In the genomic region with DNA sequence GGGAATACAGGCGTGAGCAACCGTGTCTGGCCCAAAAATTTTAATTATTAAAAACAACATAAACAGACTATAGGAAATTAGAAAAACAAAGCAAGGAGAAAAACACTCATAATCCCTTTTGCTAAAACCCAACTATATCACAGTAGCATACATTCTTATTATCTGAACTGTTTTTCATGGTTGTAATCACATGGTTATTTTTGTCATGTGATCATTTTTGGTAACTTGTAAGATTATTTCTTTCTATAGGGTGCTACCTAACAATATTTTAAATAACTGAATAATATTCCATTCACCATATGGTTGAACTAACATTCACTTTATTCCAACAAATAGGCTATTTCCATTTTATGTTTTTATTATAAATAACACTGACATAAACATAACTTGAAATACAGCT, we compare ENCODE assay signal across 22 cellular contexts. TPM values are rescaled to one million over a fixed set of nuclear protein-coding genes. Genes with fewer than 3 reads are reported as not detected.
DNase-seq lines count a peak whose midpoint lies in the region; ATAC-seq, FAIRE-seq and TF ChIP-seq lines count a peak whose summit lies in the region.
"Had no signal": no experiment of that assay in that cellular context is flagged by ENCODE, and none has a peak within 500 bp of the region (broad histone marks: within the 10 kb centered on the region; RNA-seq: fewer than 3 reads in every experiment).

No MANE protein-coding gene starts in this region.

- intact Hi-C loops in HepG2 (cut with micrococcal nuclease; ENCODE audit: unreplicated experiment) = no loop called here
- intact Hi-C loops in Right ventricle myocardium superior (cut with DNase I) = no loop called here

- H3K79me2 ChIP-seq in HepG2 (ENCODE audit: insufficient read depth, low read length) = no peaks in the 10 kb centered on the region

- no peak overlapping the region for H2AFZ ChIP-seq in HepG2 (ENCODE audit: low read length)

- WGBS in HepG2 (ENCODE audit: low lambda C conversion rate) = 87% methylated on average over 2 of the region's 2 CpGs

- peak overlapping the region; percentile 65 for H3K27ac ChIP-seq in C4-2B
- H3K27ac ChIP-seq in RWPE1 = peak overlapping the region; percentile 73
- H3K27ac ChIP-seq in HepG2 (ENCODE audit: extremely low read length, insufficient read depth, low read length) = peak overlapping the region; percentile 72
- H3K27ac ChIP-seq in subcutaneous abdominal adipose tissue (ENCODE audit: low read depth, low read length) = peak overlapping the region; percentile 41
- H3K27ac ChIP-seq: neutrophil had no signal

- DNase-seq in RWPE1 (ENCODE audit: low spot score) = no peak
- no peak for DNase-seq in HepG2 (ENCODE audit: low spot score)
- DNase-seq in cortex of kidney (lab: John Stamatoyannopoulos, UW) = no peak
- DNase-seq in Right ventricle myocardium superior = no peak
- no peak for DNase-seq in stimulated activated CD4-positive, alpha-beta T cell treated with anti-CD3 and anti-CD28 coated beads, Interleukin-2, amount 100 ng/mL, for 24 hours
- DNase-seq: activated CD4-positive, alpha-beta T cell treated with anti-CD3 and anti-CD28 coated beads, Interleukin-2, amount 50 U/mL, for 1 hour; activated T-cell treated with anti-CD3 and anti-CD28 coated beads, Interleukin-2, amount 50 U/mL, for 4 hours; effector CD8-positive, alpha-beta T cell; IMR-90; naive B cell; NCI-H1092; NCI-H187 treated with DMSO at 0.1 percent for 48 hours; NCI-H524 treated with DMSO at 0.1 percent for 48 hours; NK-92 treated with Interleukin-12 subunit alpha and Interleukin-12 subunit beta, amount 100 ng/mL, for 24 hours; Peyer's patch; stimulated activated naive CD8-positive, alpha-beta T cell treated with anti-CD3 and anti-CD28 coated beads, Interleukin-15, Interleukin-2, amounts not matched to agents 100 U/mL and 50 U/mL, for 24 hours had no signal

- H3K27me3 ChIP-seq in HepG2 (ENCODE audit: control insufficient read depth in 1 of 2, insufficient read depth in 2 of 2, low read length in 2 of 2) (no peaks in the 10 kb centered on the region), subcutaneous abdominal adipose tissue (ENCODE audit: control insufficient read depth in 5 of 5, insufficient read depth in 4 of 5, low read length in 5 of 5) (peaks cover 0 to 2% (median 0%) of the 10 kb centered on the region in 5 donors)
- H3K27me3 ChIP-seq: neutrophil, Peyer's patch had no signal

- POLR2A ChIA-PET in RWPE1 (lab: Yijun Ruan, JAX; ENCODE audit: low non-redundant PET) = no interaction called here
- POLR2A ChIA-PET in HepG2 (lab: Yijun Ruan, JAX) = interaction anchor here (1.3 to 6.9 kb wide), 10 partner anchors 10 to 330 kb away, joined by 3 to 178 read pairs (median 10); partner anchors contain the start of genes DTD2, HECTD1 and NUBPL

- TF ChIP-seq EP300 in HepG2 (IDR thresholded peaks at IDR 0.05; ENCODE audit: low read depth in 2 of 2, low read length in 2 of 2) (no peak), HepG2 (CRISPR knock-in tag; IDR thresholded peaks at IDR 0.05; ENCODE audit: borderline replicate concordance) (no peak)

- no peak overlapping the region for H3K4me2 ChIP-seq in HepG2 (ENCODE audit: low read depth, low read length)

- H3K9ac ChIP-seq in HepG2 (ENCODE audit: insufficient read depth, low read depth, low read length) = 0 out of 2 replicates have a peak overlapping the region, but pooled peaks have one; percentile 48
- H3K9ac ChIP-seq in subcutaneous abdominal adipose tissue (ENCODE audit: low read length in 5 of 5) = peak overlapping the region in 1 of 5 donors; percentile 63

- ATAC-seq in HepG2 (no peak), Right ventricle myocardium superior (ENCODE audit: poor library complexity) (no peak), HG03108 (IDR thresholded peaks at IDR 0.05; ENCODE audit: unreplicated experiment) (no peak)
- ATAC-seq: activated T-cell treated with anti-CD3 and anti-CD28 coated beads, Interleukin-2, amount 50 U/mL, for 4 hours; stimulated activated naive CD8-positive, alpha-beta T cell treated with anti-CD3 and anti-CD28 coated beads, Interleukin-15, Interleukin-2, amounts not matched to agents 100 U/mL and 50 U/mL, for 24 hours had no signal

- no peak for TF ChIP-seq RAD21 in HepG2 (CRISPR knock-in tag; IDR thresholded peaks at IDR 0.05)

- H3K36me3 ChIP-seq in HepG2 (replicated peaks in 1 of 2; ENCODE audit: control insufficient read depth in 1 of 2, insufficient read depth in 2 of 2, low read length in 2 of 2) (no peaks in the 10 kb centered on the region), subcutaneous abdominal adipose tissue (ENCODE audit: control insufficient read depth in 5 of 5, insufficient read depth in 5 of 5, low read length in 5 of 5) (no peaks in the 10 kb centered on the region)
- H3K36me3 ChIP-seq: neutrophil, Peyer's patch had no signal

- in situ Hi-C loops in HepG2 (cut with HindIII; ENCODE audit: extremely low pct_ligation_motif_present, low pct_unique_long_range_greater_than_20kb) = no loop called here

- BruUV-seq in HepG2 (replicated peaks; lab: Mats Ljungman, UMichigan) = no TSS peak

- H4K20me1 ChIP-seq in HepG2 (ENCODE audit: insufficient read depth, low read length) = no peaks in the 10 kb centered on the region

- H3K4me1 ChIP-seq in HepG2 (ENCODE audit: insufficient read depth, low read length) (peaks cover 62% of the 10 kb centered on the region), subcutaneous abdominal adipose tissue (ENCODE audit: control insufficient read depth in 5 of 5, insufficient read depth in 5 of 5, low read length in 5 of 5) (peaks cover 0 to 14% (median 11%) of the 10 kb centered on the region in 5 donors)
- H3K4me1 ChIP-seq: Peyer's patch had no signal

- FAIRE-seq in HepG2 (lab: Jason Lieb, UNC) = no peak
- FAIRE-seq: D721Med, GM18507 had no signal

- no peak for TF ChIP-seq CTCF in C4-2B (conservative IDR thresholded peaks at IDR 0.05)
- no peak for TF ChIP-seq CTCF in RWPE1 (conservative IDR thresholded peaks at IDR 0.05; ENCODE audit: low read depth)
- no peak for TF ChIP-seq CTCF in HepG2 (CRISPR knock-in tag; IDR thresholded peaks at IDR 0.05)

- CTCF ChIA-PET in RWPE1 (lab: Yijun Ruan, JAX) (interaction anchor here (0.6 kb wide), 1 partner anchor 75 kb away, joined by 3 read pairs; no protein-coding TSS in a partner anchor), HepG2 (lab: Yijun Ruan, JAX; ENCODE audit: low intra/inter-chr PET ratio, low total read pairs) (interaction anchor here (1.5 kb wide), 1 partner anchor 31 kb away, joined by 3 read pairs; no protein-coding TSS in a partner anchor)

- H3K4me3 ChIP-seq in HepG2 (replicated peaks in 1 of 3; ENCODE audit: insufficient read depth in 1 of 3, low read depth in 2 of 3, low read length in 3 of 3) (no peak overlapping the region), subcutaneous abdominal adipose tissue (ENCODE audit: low read depth in 1 of 5, low read length in 5 of 5) (no peak overlapping the region)
- H3K4me3 ChIP-seq: Peyer's patch had no signal

- TF ChIP-seq POLR2A in HepG2 (IDR thresholded peaks at IDR 0.05; ENCODE audit: insufficient read depth in 1 of 2, low read depth in 2 of 2, low read length in 2 of 2) = no peak

- H3K9me3 ChIP-seq in HepG2 (ENCODE audit: low read length) = no peaks in the 10 kb centered on the region
- H3K9me3 ChIP-seq in subcutaneous abdominal adipose tissue (ENCODE audit: control insufficient read depth in 5 of 5, low read length in 5 of 5) = no peaks in the 10 kb centered on the region
- H3K9me3 ChIP-seq: neutrophil, Peyer's patch had no signal

TF ChIP-seq in HepG2, 621 proteins besides CTCF, POLR2A, EP300 and RAD21 (continues in another document):
- TF ChIP-seq, protein P1, sequence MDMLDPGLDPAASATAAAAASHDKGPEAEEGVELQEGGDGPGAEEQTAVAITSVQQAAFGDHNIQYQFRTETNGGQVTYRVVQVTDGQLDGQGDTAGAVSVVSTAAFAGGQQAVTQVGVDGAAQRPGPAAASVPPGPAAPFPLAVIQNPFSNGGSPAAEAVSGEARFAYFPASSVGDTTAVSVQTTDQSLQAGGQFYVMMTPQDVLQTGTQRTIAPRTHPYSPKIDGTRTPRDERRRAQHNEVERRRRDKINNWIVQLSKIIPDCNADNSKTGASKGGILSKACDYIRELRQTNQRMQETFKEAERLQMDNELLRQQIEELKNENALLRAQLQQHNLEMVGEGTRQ (IDR thresholded peaks at IDR 0.05; ENCODE audit: low read depth, low read length) = no peak
- TF ChIP-seq, protein P1 (CRISPR knock-in tag; IDR thresholded peaks at IDR 0.05; ENCODE audit: borderline replicate concordance) = peak; percentile 16; the same call in 1 of the 2 replicates
- peak; percentile 59; the same call in 1 of the 2 replicates for TF ChIP-seq RAD51 (IDR thresholded peaks at IDR 0.05; ENCODE audit: borderline replicate concordance)

RNA-seq across cellular contexts. Expression of gene HECTD1, which starts 23.0 kb away (rescaled TPM):
- 560 and 761 TPM in 2 replicates for total RNA-seq in HepG2 (2016; rRNA removed; fragmentation: Illumina TruSeq; extraction: Trizol)
- total RNA-seq in HepG2 (2016; cell fraction: cytosol; rRNA removed; fragmentation: Illumina TruSeq; extraction: Trizol; ENCODE audit: low read depth) = 152 and 185 TPM in 2 replicates
- total RNA-seq in HepG2 (2016; cell fraction: insoluble cytoplasmic fraction; rRNA removed; fragmentation: Illumina TruSeq; extraction: Trizol) = 547 and 739 TPM in 2 replicates
- total RNA-seq in HepG2 (2016; cell fraction: membrane; rRNA removed; fragmentation: Illumina TruSeq; extraction: Trizol) = 193 and 217 TPM in 2 replicates
- total RNA-seq in HepG2 (2016; cell fraction: nucleus; rRNA removed; fragmentation: Illumina TruSeq; extraction: Trizol) = 529 and 592 TPM in 2 replicates
- polyA plus RNA-seq in HepG2 (2011; rRNA removed) = 251 and 312 TPM in 2 replicates
- polyA plus RNA-seq in HepG2 (2011; cell fraction: cytosol; rRNA removed) = 136 and 176 TPM in 2 replicates
- 261 and 311 TPM in 2 replicates for polyA plus RNA-seq in HepG2 (2011; cell fraction: nucleus; rRNA removed)
- polyA plus RNA-seq in HepG2 (2012) = 201 and 210 TPM in 2 replicates
- polyA plus RNA-seq in HepG2 (2016; cell fraction: cytosol; fragmentation: Illumina TruSeq; extraction: Trizol; ENCODE audit: low read depth) = 18.3 and 18.5 TPM in 2 replicates
- polyA plus RNA-seq in HepG2 (2016; cell fraction: insoluble cytoplasmic fraction; fragmentation: Illumina TruSeq; extraction: Trizol; ENCODE audit: low read depth) = 345 and 361 TPM in 2 replicates
- polyA plus RNA-seq in HepG2 (2016; cell fraction: membrane; fragmentation: Illumina TruSeq; extraction: Trizol; ENCODE audit: low read depth) = 42.8 and 42.9 TPM in 2 replicates
- 433 and 489 TPM in 2 replicates for polyA plus RNA-seq in HepG2 (2016; cell fraction: nucleus; fragmentation: Illumina TruSeq; extraction: Trizol; ENCODE audit: insufficient read depth, low read depth)
- polyA minus RNA-seq in HepG2 (2011; rRNA and poly(A)+ RNA removed; ENCODE audit: low replicate concordance) = 372 and 1,089 TPM in 2 replicates
- polyA minus RNA-seq in HepG2 (2011; cell fraction: cytosol; rRNA and poly(A)+ RNA removed) = 426 and 459 TPM in 2 replicates
- 772 and 919 TPM in 2 replicates for polyA minus RNA-seq in HepG2 (2011; cell fraction: nucleus; rRNA and poly(A)+ RNA removed)
- total RNA-seq in Right ventricle myocardium superior = 145 TPM
